Comparison of ENCODE assay signal across 23 cellular contexts in genomic region chr3:10925436-10926260, GRCh38.
A peak's percentile ranks its signal among the peaks of the same experiment; 100 is the strongest.
DNase-seq lines count a peak whose midpoint lies in the region; ATAC-seq and TF ChIP-seq lines count a peak whose summit lies in the region.
"Had no signal": no experiment of that assay in that cellular context is flagged by ENCODE, and none has a peak within 500 bp of the region (broad histone marks: within the 10 kb centered on the region; RNA-seq: fewer than 3 reads in every experiment).

No MANE protein-coding gene starts in this region.

- CTCF ChIA-PET in CD8-positive, alpha-beta T cell (lab: Charles Lee) = no interaction called here

- peak overlapping the region; percentile 72; the same call in 1 of the 2 replicates for H3K4me2 ChIP-seq in BLaER1

- no peaks in the 10 kb centered on the region for H3K36me3 ChIP-seq in BLaER1
- H3K36me3 ChIP-seq in CD8-positive, alpha-beta T cell (ENCODE audit: insufficient read depth, low read length) = no peaks in the 10 kb centered on the region
- H3K36me3 ChIP-seq: Peyer's patch had no signal

- no peaks in the 10 kb centered on the region for H3K27me3 ChIP-seq in BLaER1
- no peaks in the 10 kb centered on the region for H3K27me3 ChIP-seq in CD8-positive, alpha-beta T cell (ENCODE audit: insufficient read depth, low read length)
- H3K27me3 ChIP-seq: Peyer's patch had no signal

- no peak overlapping the region for H3K9ac ChIP-seq in BLaER1

- peak; percentile 29 for ATAC-seq in esophagus mucosa
- ATAC-seq in GM19023 (IDR thresholded peaks at IDR 0.05; ENCODE audit: unreplicated experiment) = no peak
- no peak for ATAC-seq in CD8-positive, alpha-beta T cell

- TF ChIP-seq CTCF in CD8-positive, alpha-beta T cell (IDR thresholded peaks at IDR 0.05) = no peak

- H3K4me3 Mint-ChIP-seq in CD8-positive, alpha-beta T cell = no peak overlapping the region
- H3K4me3 Mint-ChIP-seq: IgD-negative memory B cell had no signal

- H3K27ac ChIP-seq in BLaER1 = no peak overlapping the region
- no peak overlapping the region for H3K27ac ChIP-seq in CD8-positive, alpha-beta T cell (ENCODE audit: low read depth, low read length)
- H3K27ac ChIP-seq: 22Rv1, C4-2B, Peyer's patch had no signal

- DNase-seq in activated CD8-positive, alpha-beta memory T cell treated with anti-CD3 and anti-CD28 coated beads for 24 hours = peak; percentile 35
- no peak for DNase-seq in activated CD8-positive, alpha-beta memory T cell treated with anti-CD3 and anti-CD28 coated beads, Interleukin-2, amount 50 U/mL, for 48 hours
- DNase-seq in posterior vena cava (ENCODE audit: low spot score) (peak; percentile 75), T-helper 9 cell (no peak)
- no peak for DNase-seq in CD8-positive, alpha-beta T cell
- DNase-seq: ACHN, DMS53, EL, GF-D8, Karpas-422, MV-4-11, NCI-H1105 treated with DMSO at 0.1 percent for 48 hours, NCI-H2081 treated with DMSO at 0.1 percent for 48 hours, NCI-H2171 treated with DMSO at 0.1 percent for 48 hours, NCI-H524 treated with DMSO at 0.1 percent for 48 hours, NCI-H82, Peyer's patch had no signal

- H3K27ac Mint-ChIP-seq in CD8-positive, alpha-beta T cell = no peak overlapping the region
- H3K27ac Mint-ChIP-seq: IgD-negative memory B cell had no signal

- peaks cover 5% of the 10 kb centered on the region for H3K9me3 Mint-ChIP-seq in CD8-positive, alpha-beta T cell

- peaks cover 8% of the 10 kb centered on the region for H3K9me3 ChIP-seq in BLaER1
- H3K9me3 ChIP-seq in CD8-positive, alpha-beta T cell (ENCODE audit: low read length) = no peaks in the 10 kb centered on the region
- H3K9me3 ChIP-seq: Peyer's patch had no signal

- H4K20me1 ChIP-seq in BLaER1 = no peaks in the 10 kb centered on the region

- peaks cover 4% of the 10 kb centered on the region for H3K27me3 Mint-ChIP-seq in CD8-positive, alpha-beta T cell (ENCODE audit: low read depth)

- intact Hi-C loops in posterior vena cava (cut with DNase I) = no loop called here
- intact Hi-C loops in CD8-positive, alpha-beta T cell (cut with DNase I, micrococcal nuclease) = no loop called here

- H3K4me1 Mint-ChIP-seq in CD8-positive, alpha-beta T cell (ENCODE audit: low read depth) = no peaks in the 10 kb centered on the region
- H3K4me1 Mint-ChIP-seq: IgD-negative memory B cell had no signal

- H3K36me3 Mint-ChIP-seq in CD8-positive, alpha-beta T cell = no peaks in the 10 kb centered on the region

- peaks cover 64% of the 10 kb centered on the region for H3K4me1 ChIP-seq in BLaER1
- H3K4me1 ChIP-seq in CD8-positive, alpha-beta T cell (ENCODE audit: insufficient read depth, low read length) = no peaks in the 10 kb centered on the region
- H3K4me1 ChIP-seq: Peyer's patch had no signal

- POLR2A ChIA-PET in CD8-positive, alpha-beta T cell (lab: Charles Lee) = no interaction called here

- H3K4me3 ChIP-seq in BLaER1 = no peak overlapping the region
- no peak overlapping the region for H3K4me3 ChIP-seq in CD8-positive, alpha-beta T cell (ENCODE audit: low read depth, low read length)
- H3K4me3 ChIP-seq: Peyer's patch had no signal

Comparison
In these comparisons a context has a peak if more than half of its experiments do, and no peak if none do; other contexts are left out.
1. DNase-seq: peak in activated CD8-positive, alpha-beta memory T cell treated with anti-CD3 and anti-CD28 coated beads for 24 hours (single experiment) and posterior vena cava (single experiment); none in activated CD8-positive, alpha-beta memory T cell treated with anti-CD3 and anti-CD28 coated beads, Interleukin-2, amount 50 U/mL, for 48 hours (single experiment), T-helper 9 cell (single experiment) and CD8-positive, alpha-beta T cell (0 of 7).